ENCODE assay signal across 20 cellular contexts in the genomic region with DNA sequence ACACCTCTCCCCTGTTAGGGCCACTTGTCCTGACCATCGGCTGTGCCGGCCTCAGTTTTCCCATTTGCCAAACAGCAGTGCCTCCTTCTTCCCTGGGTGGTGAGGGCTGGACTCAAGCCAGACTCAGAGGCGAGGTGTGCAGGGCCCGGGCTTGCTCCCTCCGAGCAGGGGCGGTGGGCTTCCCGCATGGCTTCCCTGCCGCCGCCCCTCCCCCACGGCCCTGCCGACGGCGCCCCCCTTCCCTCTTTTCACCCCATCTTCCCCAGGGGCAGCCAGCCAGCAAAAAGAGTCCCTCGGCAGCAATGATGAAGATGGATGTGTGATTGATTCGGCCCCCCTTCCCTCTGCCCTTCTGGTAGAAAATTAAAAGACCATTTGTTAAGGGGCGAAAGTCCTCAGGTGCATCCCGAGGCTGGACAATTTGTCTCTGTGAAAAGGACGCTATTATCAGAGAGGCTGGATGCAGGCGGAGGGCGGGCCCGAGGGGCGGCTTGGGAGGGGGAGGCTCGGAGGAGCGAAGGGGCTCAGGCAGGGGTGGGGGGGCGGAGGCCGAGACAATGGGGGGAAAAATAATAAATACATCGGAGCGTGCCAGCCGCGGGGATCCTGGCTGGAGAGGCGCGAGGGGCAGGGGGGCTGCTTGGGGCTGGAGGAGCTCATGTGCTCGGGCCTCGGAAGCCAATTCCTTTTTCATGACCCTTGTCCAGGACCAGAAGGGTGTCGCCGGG. TPM values are rescaled to one million over a fixed set of nuclear protein-coding genes. Genes with fewer than 3 reads are reported as not detected.
"Had no signal": no experiment of that assay in that cellular context is flagged by ENCODE, and none has a peak within 500 bp of the region (broad histone marks: within the 10 kb centered on the region; RNA-seq: fewer than 3 reads in every experiment).

No MANE protein-coding gene starts in this region.

- ATAC-seq: activated CD8-positive, alpha-beta T cell treated with anti-CD3 and anti-CD28 coated beads for 36 hours; activated T-cell treated with anti-CD3 and anti-CD28 coated beads, Interleukin-2, amount 50 U/mL, for 4 hours; body of pancreas; heart left ventricle; left lobe of liver; natural killer cell; right cardiac atrium had no signal

- H3K9me3 Mint-ChIP-seq: activated CD4-positive, alpha-beta T cell treated with anti-CD3 and anti-CD28 coated beads, Interleukin-2, amount 10 ng/mL, durations not matched to agents 24 days and 14 days; activated CD8-positive, alpha-beta T cell treated with anti-CD3 and anti-CD28 coated beads for 36 hours; activated naive CD4-positive, alpha-beta T cell treated with anti-CD3 and anti-CD28 coated beads for 36 hours; activated T-cell treated with anti-CD3 and anti-CD28 coated beads, Interleukin-2, amount 50 U/mL, for 4 hours; natural killer cell; stimulated activated naive CD8-positive, alpha-beta T cell treated with anti-CD3 and anti-CD28 coated beads, Interleukin-15, Interleukin-2, amounts not matched to agents 100 ng/mL and 50 ng/mL, for 24 hours had no signal

- H3K36me3 ChIP-seq: heart left ventricle, tibial nerve had no signal

- H3K27ac ChIP-seq: body of pancreas, heart left ventricle, tibial nerve had no signal

- H3K9me3 ChIP-seq: body of pancreas had no signal

- H3K4me3 Mint-ChIP-seq: activated CD4-positive, alpha-beta T cell treated with anti-CD3 and anti-CD28 coated beads, Interleukin-2, amount 10 ng/mL, durations not matched to agents 24 days and 14 days; activated CD8-positive, alpha-beta T cell treated with anti-CD3 and anti-CD28 coated beads for 36 hours; activated naive CD4-positive, alpha-beta T cell treated with anti-CD3 and anti-CD28 coated beads for 36 hours; activated T-cell treated with anti-CD3 and anti-CD28 coated beads, Interleukin-2, amount 50 U/mL, for 4 hours; natural killer cell; stimulated activated naive CD8-positive, alpha-beta T cell treated with anti-CD3 and anti-CD28 coated beads, Interleukin-15, Interleukin-2, amounts not matched to agents 100 ng/mL and 50 ng/mL, for 24 hours had no signal

- H3K4me3 ChIP-seq: body of pancreas, heart left ventricle, lung, tibial nerve had no signal

- H3K27ac Mint-ChIP-seq: activated CD4-positive, alpha-beta T cell treated with anti-CD3 and anti-CD28 coated beads, Interleukin-2, amount 10 ng/mL, durations not matched to agents 24 days and 14 days; activated CD8-positive, alpha-beta T cell treated with anti-CD3 and anti-CD28 coated beads for 36 hours; activated naive CD4-positive, alpha-beta T cell treated with anti-CD3 and anti-CD28 coated beads for 36 hours; natural killer cell; progenitor cell of endocrine pancreas; stimulated activated naive CD8-positive, alpha-beta T cell treated with anti-CD3 and anti-CD28 coated beads, Interleukin-15, Interleukin-2, amounts not matched to agents 100 ng/mL and 50 ng/mL, for 24 hours had no signal

- H3K36me3 Mint-ChIP-seq: natural killer cell had no signal

- DNase-seq: activated CD4-positive, alpha-beta T cell treated with anti-CD3 and anti-CD28 coated beads, Interleukin-2, amount 10 ng/mL, durations not matched to agents 24 days and 14 days; activated CD8-positive, alpha-beta T cell treated with anti-CD3 and anti-CD28 coated beads for 36 hours; activated naive CD4-positive, alpha-beta T cell treated with anti-CD3 and anti-CD28 coated beads for 36 hours; activated T-cell treated with anti-CD3 and anti-CD28 coated beads, Interleukin-2, amount 50 U/mL, for 4 hours; body of pancreas; caudate nucleus; foreskin melanocyte; heart left ventricle; natural killer cell; occipital lobe; right cardiac atrium; T1000 had no signal

- H3K4me1 Mint-ChIP-seq: activated CD4-positive, alpha-beta T cell treated with anti-CD3 and anti-CD28 coated beads, Interleukin-2, amount 10 ng/mL, durations not matched to agents 24 days and 14 days; natural killer cell had no signal

RNA-seq across cellular contexts. Expression of gene LHX5, which starts 48.0 kb away (rescaled TPM):
- total RNA-seq: activated CD4-positive, alpha-beta T cell treated with anti-CD3 and anti-CD28 coated beads, Interleukin-2, amount 10 ng/mL, durations not matched to agents 24 days and 14 days; activated CD8-positive, alpha-beta T cell treated with anti-CD3 and anti-CD28 coated beads for 36 hours; activated naive CD4-positive, alpha-beta T cell treated with anti-CD3 and anti-CD28 coated beads for 36 hours; activated T-cell treated with anti-CD3 and anti-CD28 coated beads, Interleukin-2, amount 50 U/mL, for 4 hours; body of pancreas; fibroblast of lung; heart left ventricle; left lobe of liver; lung; natural killer cell; occipital lobe; right cardiac atrium; skeletal muscle tissue; T-helper 1 cell treated with Interleukin-12 subunit alpha and Interleukin-12 subunit beta and Interleukin-4 antibody, amounts not matched to agents 30 ng/mL and 1 ng/mL, for 36 hours; tibial nerve had no signal
- polyA plus RNA-seq: fibroblast of lung, heart left ventricle, lung, right cardiac atrium had no signal
